ENCODE assay signal across 1 cellular context in genomic region chr12:8154526-8154925, GRCh38.
TF ChIP-seq lines count a peak whose summit lies in the region.

No MANE protein-coding gene starts in this region.

TF ChIP-seq in endothelial cell of umbilical vein, 7 proteins besides CTCF, POLR2A, EP300 and RAD21 (continued from another document):
- no peak for TF ChIP-seq MYC (IDR thresholded peaks at IDR 0.05; ENCODE audit: low read depth, low read length)
- TF ChIP-seq POLR2AphosphoS5 (IDR thresholded peaks at IDR 0.05; ENCODE audit: insufficient read depth, low read depth, low read length) = no peak
- no peak for TF ChIP-seq GATA2 (IDR thresholded peaks at IDR 0.05; ENCODE audit: insufficient read depth, insufficient read length, low read depth, low read length)
TF ChIP-seq in endothelial cell of umbilical vein: peak in this region for 0.
